In the genomic region with DNA sequence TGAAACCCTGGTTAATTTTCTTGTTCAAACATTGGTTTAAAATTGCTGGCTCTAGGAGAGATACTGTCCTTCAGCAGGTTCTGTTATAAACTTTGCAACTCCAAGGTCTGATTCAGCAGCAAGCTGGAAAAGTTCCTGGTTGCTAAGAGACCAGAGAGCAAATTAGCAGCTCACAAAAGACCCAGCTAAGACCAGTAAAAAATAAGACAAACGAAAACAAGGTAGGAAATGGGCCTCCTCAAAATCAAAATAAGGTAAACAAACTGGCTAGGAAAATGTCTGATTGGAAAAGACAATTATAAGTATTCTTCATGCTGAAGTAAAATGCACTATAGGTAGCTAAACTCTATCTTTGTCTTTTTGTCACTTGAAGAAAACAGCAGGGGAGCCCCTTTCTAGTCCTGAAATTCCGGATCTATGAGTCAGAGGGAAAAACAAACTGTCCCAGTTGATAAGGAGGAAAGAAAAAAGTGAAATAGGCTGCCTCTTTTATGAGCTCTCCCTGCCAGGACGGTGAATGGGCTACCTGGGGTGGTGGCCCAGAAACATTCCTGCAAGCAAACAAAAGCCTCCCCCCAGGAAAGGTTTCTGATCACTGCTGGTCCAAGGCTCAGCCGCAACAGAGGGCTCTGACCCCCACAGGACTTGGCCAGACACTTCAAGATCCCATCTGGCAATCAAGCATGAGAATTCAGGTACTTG, we compare ENCODE assay signal across 8 cellular contexts. TPM values are rescaled to one million over a fixed set of nuclear protein-coding genes. Genes with fewer than 3 reads are reported as not detected.
DNase-seq lines count a peak whose midpoint lies in the region; ATAC-seq and TF ChIP-seq lines count a peak whose summit lies in the region.

No MANE protein-coding gene starts in this region.

- no peak overlapping the region for H3K4me3 ChIP-seq in AG04449 (ENCODE audit: low read depth, low read length)
- peak overlapping the region; percentile 16; the same call in 1 of the 2 replicates for H3K4me3 ChIP-seq in LNCaP clone FGC (ENCODE audit: low read depth, low read length)

- DNase-seq in AG04449 (ENCODE audit: low read depth, low spot score) (peak; percentile 28), LNCaP clone FGC (ENCODE audit: low read depth) (peak; percentile 79), ecto neural progenitor cell (ENCODE audit: low spot score) (peak; percentile 56), lung microvascular endothelial cell (ENCODE audit: low read depth in 2 of 2) (peak; percentile 62 to 70), NOMO-1 (lab: John Stamatoyannopoulos, UW; ENCODE audit: unreplicated experiment in 2 of 2) (no peak), activated gamma-delta T cell treated with Interleukin-2 at 50 U/mL for 16 hours (no peak)
- DNase-seq in activated CD4-positive, alpha-beta T cell treated with anti-CD3 and anti-CD28 coated beads for 48 hours: no peak

- POLR2A ChIA-PET in AG04449 (lab: Yijun Ruan, JAX): no interaction called here

- TF ChIP-seq CTCF in AG04449 (IDR thresholded peaks at IDR 0.05; ENCODE audit: insufficient read depth, low read length, missing control alignments) (no peak), LNCaP clone FGC (IDR thresholded peaks at IDR 0.05; ENCODE audit: control insufficient read depth, extremely low read depth, insufficient read depth) (no peak)

- CTCF ChIA-PET in AG04449 (lab: Yijun Ruan, JAX): interaction anchor here (0.6 to 2.7 kb wide), 13 partner anchors 8 to 1247 kb away, joined by 3 to 19 read pairs (median 4); no protein-coding TSS in a partner anchor

- ATAC-seq in GM19452 (IDR thresholded peaks at IDR 0.05; ENCODE audit: unreplicated experiment): no peak

RNA-seq across cellular contexts. Expression of gene UNC5CL, which starts 41.6 kb away (rescaled TPM):
- under 0.01 TPM in 2 replicates for total RNA-seq in lung microvascular endothelial cell

RNA-seq across cellular contexts. Expression of gene TSPO2, which starts 44.9 kb away (rescaled TPM):
- not detected in 2 replicates for total RNA-seq in lung microvascular endothelial cell

RNA-seq across cellular contexts. Expression of gene APOBEC2, which starts 55.6 kb away (rescaled TPM):
- total RNA-seq in lung microvascular endothelial cell: not detected in 2 replicates

Comparison
In these comparisons a context has a peak if more than half of its experiments do, and no peak if none do; other contexts are left out.
1. DNase-seq: peak in AG04449 (single experiment), LNCaP clone FGC (single experiment), ecto neural progenitor cell (single experiment) and lung microvascular endothelial cell (2 of 2); none in NOMO-1 (0 of 2), activated CD4-positive, alpha-beta T cell treated with anti-CD3 and anti-CD28 coated beads for 48 hours (single experiment) and activated gamma-delta T cell treated with Interleukin-2 at 50 U/mL for 16 hours (single experiment).